ENCODE assay signal across 1 cellular context in the genomic region with DNA sequence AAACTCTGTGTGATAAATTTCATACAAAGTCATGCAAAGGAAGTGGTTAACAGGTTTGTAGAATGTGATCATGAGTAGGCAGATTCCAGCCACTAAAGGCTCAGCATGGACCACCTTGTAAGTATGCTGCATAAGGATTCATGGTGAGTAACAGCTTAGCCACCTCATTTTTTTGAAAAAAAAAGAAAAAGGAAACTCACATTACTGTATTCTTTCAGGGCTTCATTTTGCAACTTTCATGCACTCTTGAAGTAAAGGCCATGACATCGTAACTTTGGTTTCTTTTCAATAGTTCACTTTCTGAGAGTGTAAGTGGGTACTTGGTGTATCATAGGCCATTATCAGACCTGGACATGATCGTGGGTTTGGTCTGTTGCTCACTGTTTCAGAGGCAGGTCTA.
TF ChIP-seq lines count a peak whose summit lies in the region.

No MANE protein-coding gene starts in this region.

TF ChIP-seq in GM23338, 12 proteins besides CTCF, POLR2A, EP300 and RAD21 (continued from another document):
- TF ChIP-seq, protein P1, sequence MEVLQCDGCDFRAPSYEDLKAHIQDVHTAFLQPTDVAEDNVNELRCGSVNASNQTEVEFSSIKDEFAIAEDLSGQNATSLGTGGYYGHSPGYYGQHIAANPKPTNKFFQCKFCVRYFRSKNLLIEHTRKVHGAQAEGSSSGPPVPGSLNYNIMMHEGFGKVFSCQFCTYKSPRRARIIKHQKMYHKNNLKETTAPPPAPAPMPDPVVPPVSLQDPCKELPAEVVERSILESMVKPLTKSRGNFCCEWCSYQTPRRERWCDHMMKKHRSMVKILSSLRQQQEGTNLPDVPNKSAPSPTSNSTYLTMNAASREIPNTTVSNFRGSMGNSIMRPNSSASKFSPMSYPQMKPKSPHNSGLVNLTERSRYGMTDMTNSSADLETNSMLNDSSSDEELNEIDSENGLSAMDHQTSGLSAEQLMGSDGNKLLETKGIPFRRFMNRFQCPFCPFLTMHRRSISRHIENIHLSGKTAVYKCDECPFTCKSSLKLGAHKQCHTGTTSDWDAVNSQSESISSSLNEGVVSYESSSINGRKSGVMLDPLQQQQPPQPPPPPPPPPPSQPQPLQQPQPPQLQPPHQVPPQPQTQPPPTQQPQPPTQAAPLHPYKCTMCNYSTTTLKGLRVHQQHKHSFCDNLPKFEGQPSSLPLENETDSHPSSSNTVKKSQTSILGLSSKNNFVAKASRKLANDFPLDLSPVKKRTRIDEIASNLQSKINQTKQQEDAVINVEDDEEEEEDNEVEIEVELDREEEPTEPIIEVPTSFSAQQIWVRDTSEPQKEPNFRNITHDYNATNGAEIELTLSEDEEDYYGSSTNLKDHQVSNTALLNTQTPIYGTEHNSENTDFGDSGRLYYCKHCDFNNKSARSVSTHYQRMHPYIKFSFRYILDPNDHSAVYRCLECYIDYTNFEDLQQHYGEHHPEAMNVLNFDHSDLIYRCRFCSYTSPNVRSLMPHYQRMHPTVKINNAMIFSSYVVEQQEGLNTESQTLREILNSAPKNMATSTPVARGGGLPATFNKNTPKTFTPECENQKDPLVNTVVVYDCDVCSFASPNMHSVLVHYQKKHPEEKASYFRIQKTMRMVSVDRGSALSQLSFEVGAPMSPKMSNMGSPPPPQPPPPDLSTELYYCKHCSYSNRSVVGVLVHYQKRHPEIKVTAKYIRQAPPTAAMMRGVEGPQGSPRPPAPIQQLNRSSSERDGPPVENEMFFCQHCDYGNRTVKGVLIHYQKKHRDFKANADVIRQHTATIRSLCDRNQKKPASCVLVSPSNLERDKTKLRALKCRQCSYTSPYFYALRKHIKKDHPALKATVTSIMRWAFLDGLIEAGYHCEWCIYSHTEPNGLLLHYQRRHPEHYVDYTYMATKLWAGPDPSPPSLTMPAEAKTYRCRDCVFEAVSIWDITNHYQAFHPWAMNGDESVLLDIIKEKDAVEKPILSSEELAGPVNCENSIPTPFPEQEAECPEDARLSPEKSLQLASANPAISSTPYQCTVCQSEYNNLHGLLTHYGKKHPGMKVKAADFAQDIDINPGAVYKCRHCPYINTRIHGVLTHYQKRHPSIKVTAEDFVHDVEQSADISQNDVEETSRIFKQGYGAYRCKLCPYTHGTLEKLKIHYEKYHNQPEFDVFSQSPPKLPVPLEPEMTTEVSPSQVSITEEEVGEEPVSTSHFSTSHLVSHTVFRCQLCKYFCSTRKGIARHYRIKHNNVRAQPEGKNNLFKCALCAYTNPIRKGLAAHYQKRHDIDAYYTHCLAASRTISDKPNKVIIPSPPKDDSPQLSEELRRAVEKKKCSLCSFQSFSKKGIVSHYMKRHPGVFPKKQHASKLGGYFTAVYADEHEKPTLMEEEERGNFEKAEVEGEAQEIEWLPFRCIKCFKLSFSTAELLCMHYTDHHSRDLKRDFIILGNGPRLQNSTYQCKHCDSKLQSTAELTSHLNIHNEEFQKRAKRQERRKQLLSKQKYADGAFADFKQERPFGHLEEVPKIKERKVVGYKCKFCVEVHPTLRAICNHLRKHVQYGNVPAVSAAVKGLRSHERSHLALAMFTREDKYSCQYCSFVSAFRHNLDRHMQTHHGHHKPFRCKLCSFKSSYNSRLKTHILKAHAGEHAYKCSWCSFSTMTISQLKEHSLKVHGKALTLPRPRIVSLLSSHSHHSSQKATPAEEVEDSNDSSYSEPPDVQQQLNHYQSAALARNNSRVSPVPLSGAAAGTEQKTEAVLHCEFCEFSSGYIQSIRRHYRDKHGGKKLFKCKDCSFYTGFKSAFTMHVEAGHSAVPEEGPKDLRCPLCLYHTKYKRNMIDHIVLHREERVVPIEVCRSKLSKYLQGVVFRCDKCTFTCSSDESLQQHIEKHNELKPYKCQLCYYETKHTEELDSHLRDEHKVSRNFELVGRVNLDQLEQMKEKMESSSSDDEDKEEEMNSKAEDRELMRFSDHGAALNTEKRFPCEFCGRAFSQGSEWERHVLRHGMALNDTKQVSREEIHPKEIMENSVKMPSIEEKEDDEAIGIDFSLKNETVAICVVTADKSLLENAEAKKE (CRISPR knock-in tag; IDR thresholded peaks at IDR 0.05): no peak
- TF ChIP-seq CREB1 (CRISPR knock-in tag; IDR thresholded peaks at IDR 0.05; ENCODE audit: low read depth): no peak
- TF ChIP-seq POLR2AphosphoS5 (IDR thresholded peaks at IDR 0.05; ENCODE audit: low read depth): no peak
- TF ChIP-seq ZNF114 (CRISPR knock-in tag; IDR thresholded peaks at IDR 0.05): no peak
- TF ChIP-seq NANOG (IDR thresholded peaks at IDR 0.05; ENCODE audit: borderline replicate concordance): no peak
